Comparison of ENCODE assay signal across 8 cellular contexts in genomic region chr1:99969729-99970591, GRCh38. TPM values are rescaled to one million over a fixed set of nuclear protein-coding genes. Genes with fewer than 3 reads are reported as not detected.
A peak's percentile ranks its signal among the peaks of the same experiment; 100 is the strongest.
DNase-seq lines count a peak whose midpoint lies in the region; ATAC-seq and TF ChIP-seq lines count a peak whose summit lies in the region.

SLC35A3 (plus strand) TSS chr1:99969996; CDS start chr1:99993555, 23,559 bp downstream.

- H3K27me3 ChIP-seq in BJ (ENCODE audit: control insufficient read depth, insufficient read depth, low read length) (no peaks in the 10 kb centered on the region), lower lobe of right lung (ENCODE audit: low read depth) (no peaks in the 10 kb centered on the region)

- H3K27ac ChIP-seq in lower lobe of right lung = peak within 1 kb of the TSS; percentile 86

- intact Hi-C loops in lower lobe of right lung (cut with DNase I) = no loop called here

- peaks cover 10% of the 10 kb centered on the region for H3K4me1 ChIP-seq in lower lobe of right lung

- H3K4me3 ChIP-seq in BJ (ENCODE audit: low read depth, low read length) (peak within 1 kb of the TSS; percentile 74), lower lobe of right lung (peak within 1 kb of the TSS; percentile 95)

- DNase-seq in BJ (ENCODE audit: low read depth) (no peak), NCI-H526 (lab: John Stamatoyannopoulos, UW) (peak; percentile 74 to 93), ecto neural progenitor cell (ENCODE audit: low spot score) (peak; percentile 90), lower lobe of right lung (peak; percentile 90)
- peak; percentile 82 to 88 for DNase-seq in activated CD4-positive, alpha-beta T cell treated with anti-CD3 and anti-CD28 coated beads, Interleukin-2, amount 50 U/mL, for 48 hours
- peak; percentile 67 to 81 (median 74) for DNase-seq in stimulated activated CD4-positive, alpha-beta T cell treated with anti-CD3 and anti-CD28 coated beads, TNF-alpha, amount 100 ng/mL, for 24 hours (ENCODE audit: low read depth in 3 of 3)

- ATAC-seq in HG03378 (IDR thresholded peaks at IDR 0.05; ENCODE audit: unreplicated experiment) (peak; percentile 86), lower lobe of right lung (peak; percentile 97)

- no peaks in the 10 kb centered on the region for H3K9me3 ChIP-seq in lower lobe of right lung

- POLR2A ChIA-PET in BJ (lab: Charles Lee) = no interaction called here

- peak; percentile 80 for TF ChIP-seq POLR2A in GM19099 (IDR thresholded peaks at IDR 0.05; ENCODE audit: extremely low read depth, insufficient read length, low read depth)

- TF ChIP-seq CTCF in BJ (IDR thresholded peaks at IDR 0.05; ENCODE audit: insufficient read depth, low read depth, low read length) = no peak
- no peak for TF ChIP-seq CTCF in lower lobe of right lung (IDR thresholded peaks at IDR 0.05)

- H3K36me3 ChIP-seq in BJ (ENCODE audit: control insufficient read depth, insufficient read depth, low read length) = no peaks in the 10 kb centered on the region
- H3K36me3 ChIP-seq in lower lobe of right lung = peaks cover 5% of the 10 kb centered on the region

- CTCF ChIA-PET in BJ (lab: Yijun Ruan, JAX) = interaction anchor here (1.2 kb wide), 1 partner anchor 12 kb away, joined by 3 read pairs; no protein-coding TSS in a partner anchor

RNA-seq across cellular contexts. Expression of gene SLC35A3, which starts in this region (rescaled TPM):
- 7.8 and 13.3 TPM in 2 replicates for polyA plus RNA-seq in BJ (2011; rRNA removed)
- 3.6 and 6.1 TPM in 2 replicates for polyA minus RNA-seq in BJ (2011; rRNA and poly(A)+ RNA removed)
- 30.6 TPM for total RNA-seq in lower lobe of right lung
